Comparison of ENCODE assay signal across 2 cellular contexts in genomic region chr1:46509414-46509813, GRCh38.
TF ChIP-seq lines count a peak whose summit lies in the region.

No MANE protein-coding gene starts in this region.

TF ChIP-seq in HEK293, 187 proteins besides CTCF, POLR2A, EP300 and RAD21:
- TF ChIP-seq PRDM10 (tag by site-specific recombination; IDR thresholded peaks at IDR 0.05): peak; percentile 82
- TF ChIP-seq ZNF221 (tag by site-specific recombination; IDR thresholded peaks at IDR 0.05; ENCODE audit: borderline replicate concordance): no peak
TF ChIP-seq in HEK293: peak in this region for 1.

TF ChIP-seq in K562, 482 proteins besides CTCF, POLR2A, EP300 and RAD21:
- TF ChIP-seq MLLT1 (IDR thresholded peaks at IDR 0.05) (no peak), PRDM10 (IDR thresholded peaks at IDR 0.05; ENCODE audit: partially characterized antibody) (peak; percentile 95)
